In the genomic region with DNA sequence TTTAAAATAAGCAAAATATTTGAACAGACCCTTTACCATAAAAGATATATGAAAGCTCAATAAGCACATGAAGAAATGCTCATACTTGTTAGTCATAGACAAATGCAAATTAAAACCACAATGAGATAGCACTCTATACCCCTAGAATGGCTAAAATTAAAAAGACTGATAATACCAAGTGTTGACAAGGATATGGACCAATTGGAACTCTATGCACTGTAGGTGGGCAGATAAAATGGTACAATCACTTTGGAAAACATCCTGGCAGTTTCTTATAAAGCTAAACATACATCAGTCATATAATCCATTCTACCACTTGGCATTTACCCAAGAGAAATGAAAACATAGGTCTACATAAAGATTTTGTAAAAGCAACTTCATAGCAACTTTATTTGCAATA, we compare ENCODE assay signal across 33 cellular contexts.
"Had no signal": no experiment of that assay in that cellular context is flagged by ENCODE, and none has a peak within 500 bp of the region (broad histone marks: within the 10 kb centered on the region; RNA-seq: fewer than 3 reads in every experiment).

No MANE protein-coding gene starts in this region.

- FAIRE-seq: astrocyte, TTC549 had no signal

- DNase-seq: activated B cell treated with CpG ODN at 0.5 μM for 24 hours; activated CD4-positive, alpha-beta memory T cell treated with anti-CD3 and anti-CD28 coated beads for 36 hours; activated CD4-positive, alpha-beta T cell treated with anti-CD3 and anti-CD28 coated beads for 4 hours; activated CD4-positive, alpha-beta T cell treated with anti-CD3 and anti-CD28 coated beads, Interleukin-2, amount 10 ng/mL, durations not matched to agents 24 days and 14 days; activated CD4-positive, alpha-beta T cell treated with anti-CD3 and anti-CD28 coated beads, Interleukin-2, amount 50 U/mL, for 1 hour; activated CD4-positive, alpha-beta T cell treated with anti-CD3 and anti-CD28 coated beads, Interleukin-2, amount 50 U/mL, for 4 hours; activated CD4-positive, CD25-positive, alpha-beta regulatory T cell treated with anti-CD3 and anti-CD28 coated beads, Interleukin-2, amount 50 U/mL, for 72 hours; activated CD8-positive, alpha-beta memory T cell treated with anti-CD3 and anti-CD28 coated beads, Interleukin-2, amount 50 U/mL, for 4 hours; activated CD8-positive, alpha-beta T cell treated with anti-CD3 and anti-CD28 coated beads for 36 hours; activated effector memory CD4-positive, alpha-beta T cell treated with anti-CD3 and anti-CD28 coated beads, Interleukin-2, amount 50 U/mL, for 16 hours; activated gamma-delta T cell treated with Interleukin-2 at 50 U/mL for 16 hours; activated naive CD4-positive, alpha-beta T cell; activated naive CD4-positive, alpha-beta T cell treated with anti-CD3 and anti-CD28 coated beads for 36 hours; activated naive CD4-positive, alpha-beta T cell treated with anti-CD3 and anti-CD28 coated beads, Interleukin-2, amount 50 U/mL, for 16 hours; activated naive CD8-positive, alpha-beta T cell treated with anti-CD3 and anti-CD28 coated beads for 36 hours; activated T-cell treated with anti-CD3 and anti-CD28 coated beads for 4 hours; activated T-cell treated with anti-CD3 and anti-CD28 coated beads, Interleukin-2, amount 50 U/mL, for 1 hour; activated T-cell treated with anti-CD3 and anti-CD28 coated beads, Interleukin-2, amount 50 U/mL, for 4 hours; activated T-cell treated with anti-CD3 and anti-CD28 coated beads, Interleukin-2, amount 50 U/mL, for 72 hours; amniotic stem cell; aorta; body of pancreas; brain microvascular endothelial cell; central memory CD4-positive, alpha-beta T cell; T-helper 2 cell; T-helper 9 cell had no signal

- H3K4me3 ChIP-seq: adrenal gland, body of pancreas, breast epithelium had no signal

- H3K27me3 ChIP-seq: adrenal gland, body of pancreas, breast epithelium had no signal

- H3K27ac ChIP-seq: adrenal gland, body of pancreas, brain microvascular endothelial cell, breast epithelium, VCaP had no signal

- H3K9me3 ChIP-seq: body of pancreas, breast epithelium had no signal

- H3K4me1 ChIP-seq: adrenal gland, body of pancreas, breast epithelium had no signal

- H3K36me3 ChIP-seq: adrenal gland, brain microvascular endothelial cell, breast epithelium had no signal

- ATAC-seq: activated CD8-positive, alpha-beta T cell treated with anti-CD3 and anti-CD28 coated beads for 36 hours; activated naive CD4-positive, alpha-beta T cell treated with anti-CD3 and anti-CD28 coated beads, Interleukin-2, amount 50 U/mL, for 72 hours; activated T-cell treated with anti-CD3 and anti-CD28 coated beads, Interleukin-2, amount 50 U/mL, for 4 hours; activated T-cell treated with anti-CD3 and anti-CD28 coated beads, Interleukin-2, amount 50 U/mL, for 72 hours; activated T-helper 17 cell treated with anti-CD3 and anti-CD28 coated beads, Interleukin-2, amount 50 U/mL, for 72 hours; body of pancreas had no signal
